In the genomic region with DNA sequence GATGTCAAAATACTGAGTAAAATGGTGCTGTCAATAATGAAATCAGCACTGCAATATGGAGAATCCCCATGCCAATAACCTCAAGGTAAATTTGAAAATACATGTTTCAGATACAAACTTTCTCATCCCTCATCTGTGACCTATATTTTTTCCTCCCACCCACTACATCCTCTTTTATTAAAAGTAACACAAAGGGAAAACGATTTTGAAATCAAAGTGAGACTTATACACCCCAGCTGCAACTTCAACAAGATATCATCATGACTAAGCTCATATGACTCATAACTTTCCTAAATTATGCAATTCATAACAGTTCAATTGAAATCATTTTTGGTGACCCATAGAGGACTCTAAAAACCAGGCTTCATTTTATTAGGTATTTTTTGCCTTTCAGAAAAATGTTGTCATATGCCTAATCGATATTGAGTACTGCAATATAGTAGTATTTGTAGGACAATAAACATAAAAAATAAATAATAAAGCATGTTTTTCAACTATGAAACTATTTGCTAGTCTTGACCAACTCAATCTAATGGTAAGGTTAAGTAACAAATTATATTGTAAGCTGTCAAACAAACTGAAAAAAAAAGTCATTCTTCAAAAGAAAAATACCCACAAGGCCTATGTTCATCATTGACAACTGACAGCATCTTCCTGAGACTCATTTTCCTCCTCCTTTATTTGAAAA, we compare ENCODE assay signal across 8 cellular contexts. TPM values are rescaled to one million over a fixed set of nuclear protein-coding genes. Genes with fewer than 3 reads are reported as not detected.
DNase-seq lines count a peak whose midpoint lies in the region; ATAC-seq and TF ChIP-seq lines count a peak whose summit lies in the region.

No MANE protein-coding gene starts in this region.

- peak overlapping the region; percentile 20 for H3K4me3 Mint-ChIP-seq in activated CD8-positive, alpha-beta T cell treated with anti-CD3 and anti-CD28 coated beads, Interleukin-2, amount 10 ng/mL, durations not matched to agents 7 days and 5 days

- ATAC-seq in activated CD8-positive, alpha-beta T cell treated with anti-CD3 and anti-CD28 coated beads, Interleukin-2, amount 10 ng/mL, durations not matched to agents 7 days and 5 days, result no peak
- ATAC-seq in left lung, result no peak
- no peak for ATAC-seq in GM21423 (IDR thresholded peaks at IDR 0.05; ENCODE audit: unreplicated experiment)
- no peak for ATAC-seq in HG02763 (IDR thresholded peaks at IDR 0.05; ENCODE audit: unreplicated experiment)

- intact Hi-C loops in left lung (cut with DNase I), result no loop called here

- H3K4me1 ChIP-seq in left lung, result peaks cover 37 to 81% of the 10 kb centered on the region in 2 donors

- peak overlapping the region; percentile 65 for H3K27ac Mint-ChIP-seq in activated CD8-positive, alpha-beta T cell treated with anti-CD3 and anti-CD28 coated beads, Interleukin-2, amount 10 ng/mL, durations not matched to agents 7 days and 5 days

- POLR2A ChIA-PET in activated CD8-positive, alpha-beta T cell treated with anti-CD3 and anti-CD28 coated beads, Interleukin-2, amount 10 ng/mL, durations not matched to agents 7 days and 5 days (lab: Charles Lee), result no interaction called here

- peaks cover 8% of the 10 kb centered on the region for H3K36me3 Mint-ChIP-seq in activated CD8-positive, alpha-beta T cell treated with anti-CD3 and anti-CD28 coated beads, Interleukin-2, amount 10 ng/mL, durations not matched to agents 7 days and 5 days (ENCODE audit: low read depth)

- H3K27me3 ChIP-seq in left lung, result no peaks in the 10 kb centered on the region

- H3K4me1 Mint-ChIP-seq in activated CD8-positive, alpha-beta T cell treated with anti-CD3 and anti-CD28 coated beads, Interleukin-2, amount 10 ng/mL, durations not matched to agents 7 days and 5 days (ENCODE audit: low read depth), result peaks cover 70% of the 10 kb centered on the region

- no peaks in the 10 kb centered on the region for H3K9me3 ChIP-seq in left lung

- peak overlapping the region; percentile 76 to 99 for H3K27ac ChIP-seq in left lung

- TF ChIP-seq CTCF in left lung (IDR thresholded peaks at IDR 0.05), result no peak

- no peaks in the 10 kb centered on the region for H3K9me3 Mint-ChIP-seq in activated CD8-positive, alpha-beta T cell treated with anti-CD3 and anti-CD28 coated beads, Interleukin-2, amount 10 ng/mL, durations not matched to agents 7 days and 5 days (ENCODE audit: insufficient read depth)

- DNase-seq in AG08396 (ENCODE audit: low spot score), result peak; percentile 39
- peak; percentile 33 for DNase-seq in HT-29 (ENCODE audit: low spot score)
- DNase-seq in activated CD8-positive, alpha-beta T cell treated with anti-CD3 and anti-CD28 coated beads, Interleukin-2, amount 10 ng/mL, durations not matched to agents 7 days and 5 days, result no peak
- DNase-seq in left lung, result no peak
- no peak for DNase-seq in midbrain (lab: John Stamatoyannopoulos, UW)
- DNase-seq in stimulated activated CD4-positive, alpha-beta T cell treated with anti-CD3 and anti-CD28 coated beads, Interleukin-2, amount 100 ng/mL, for 24 hours, result no peak

- peak overlapping the region in 1 of 2 donors; percentile 96 for H3K4me3 ChIP-seq in left lung

- no peaks in the 10 kb centered on the region for H3K27me3 Mint-ChIP-seq in activated CD8-positive, alpha-beta T cell treated with anti-CD3 and anti-CD28 coated beads, Interleukin-2, amount 10 ng/mL, durations not matched to agents 7 days and 5 days (ENCODE audit: low read depth)

- H3K36me3 ChIP-seq in left lung, result no peaks in the 10 kb centered on the region

- CTCF ChIA-PET in activated CD8-positive, alpha-beta T cell treated with anti-CD3 and anti-CD28 coated beads, Interleukin-2, amount 10 ng/mL, durations not matched to agents 7 days and 5 days (lab: Charles Lee), result no interaction called here

RNA-seq across cellular contexts. Expression of gene ADAM17, which starts 3.0 kb away (rescaled TPM):
- total RNA-seq in HT-29 (2014; rRNA removed; shearing (Covaris generic)), result 15.4 and 18.7 TPM in 2 replicates
- total RNA-seq in activated CD8-positive, alpha-beta T cell treated with anti-CD3 and anti-CD28 coated beads, Interleukin-2, amount 10 ng/mL, durations not matched to agents 7 days and 5 days, result 10 to 100 TPM; 20.7 to 25.0 TPM
- 10 to 100 TPM; 40.9 to 55.8 TPM for total RNA-seq in left lung

Comparison
In these comparisons a context has a peak if more than half of its experiments do, and no peak if none do; other contexts are left out.
1. DNase-seq: peak in AG08396 (single experiment) and HT-29 (single experiment); none in activated CD8-positive, alpha-beta T cell treated with anti-CD3 and anti-CD28 coated beads, Interleukin-2, amount 10 ng/mL, durations not matched to agents 7 days and 5 days (single experiment), left lung (0 of 2), midbrain (single experiment) and stimulated activated CD4-positive, alpha-beta T cell treated with anti-CD3 and anti-CD28 coated beads, Interleukin-2, amount 100 ng/mL, for 24 hours (0 of 2).